Comparison of ENCODE assay signal across 1 cellular context in the genomic region with DNA sequence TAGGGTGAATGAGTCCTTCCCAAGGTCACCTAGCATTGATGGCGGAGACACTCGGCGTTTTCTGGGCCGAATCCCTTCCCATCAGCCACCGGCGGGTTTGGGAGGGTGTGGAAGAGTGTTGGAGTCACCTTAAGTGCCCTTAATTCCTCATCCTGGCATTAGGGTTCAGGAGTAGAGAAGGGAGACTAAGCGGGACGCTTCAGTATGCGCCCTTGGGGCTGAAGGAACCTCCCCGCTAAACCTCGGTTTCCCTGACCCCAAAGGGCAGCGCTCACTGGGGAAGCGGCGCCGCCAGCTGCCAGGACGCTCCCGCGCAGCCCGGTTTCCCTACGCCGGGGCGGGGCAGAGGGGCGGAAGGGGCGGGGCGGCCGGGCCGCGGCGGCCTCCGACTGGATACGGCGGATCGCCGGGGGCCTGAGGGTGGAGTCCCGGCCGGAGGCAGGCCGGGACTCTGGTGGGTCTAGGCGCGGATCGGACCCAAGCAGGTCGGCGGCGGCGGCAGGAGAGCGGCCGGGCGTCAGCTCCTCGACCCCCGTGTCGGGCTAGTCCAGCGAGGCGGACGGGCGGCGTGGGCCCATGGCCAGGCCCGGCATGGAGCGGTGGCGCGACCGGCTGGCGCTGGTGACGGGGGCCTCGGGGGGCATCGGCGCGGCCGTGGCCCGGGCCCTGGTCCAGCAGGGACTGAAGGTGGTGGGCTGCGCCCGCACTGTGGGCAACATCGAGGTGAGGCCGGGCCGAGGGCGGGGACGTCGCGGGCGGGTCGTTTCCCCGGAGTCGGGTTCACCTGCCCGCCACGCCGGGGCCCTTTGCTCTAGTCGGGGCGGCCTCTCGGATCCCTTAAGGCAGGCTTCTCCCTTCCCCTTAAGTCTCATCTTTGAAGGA.
TF ChIP-seq lines count a peak whose summit lies in the region.

A gene with protein sequence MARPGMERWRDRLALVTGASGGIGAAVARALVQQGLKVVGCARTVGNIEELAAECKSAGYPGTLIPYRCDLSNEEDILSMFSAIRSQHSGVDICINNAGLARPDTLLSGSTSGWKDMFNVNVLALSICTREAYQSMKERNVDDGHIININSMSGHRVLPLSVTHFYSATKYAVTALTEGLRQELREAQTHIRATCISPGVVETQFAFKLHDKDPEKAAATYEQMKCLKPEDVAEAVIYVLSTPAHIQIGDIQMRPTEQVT (plus strand): TSS at position 446 of the 882 bp plus-strand sequence. CDS start 131 bp downstream, at position 577.

TF ChIP-seq in K562, 482 proteins besides CTCF, POLR2A, EP300 and RAD21 (continued from another document and continues in another):
- TF ChIP-seq, protein P1, sequence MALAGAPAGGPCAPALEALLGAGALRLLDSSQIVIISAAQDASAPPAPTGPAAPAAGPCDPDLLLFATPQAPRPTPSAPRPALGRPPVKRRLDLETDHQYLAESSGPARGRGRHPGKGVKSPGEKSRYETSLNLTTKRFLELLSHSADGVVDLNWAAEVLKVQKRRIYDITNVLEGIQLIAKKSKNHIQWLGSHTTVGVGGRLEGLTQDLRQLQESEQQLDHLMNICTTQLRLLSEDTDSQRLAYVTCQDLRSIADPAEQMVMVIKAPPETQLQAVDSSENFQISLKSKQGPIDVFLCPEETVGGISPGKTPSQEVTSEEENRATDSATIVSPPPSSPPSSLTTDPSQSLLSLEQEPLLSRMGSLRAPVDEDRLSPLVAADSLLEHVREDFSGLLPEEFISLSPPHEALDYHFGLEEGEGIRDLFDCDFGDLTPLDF (CRISPR knock-in tag; IDR thresholded peaks at IDR 0.05): 0 out of 2 replicates have a peak, but pooled peaks have one; percentile 39
- TF ChIP-seq HMGN3 (IDR thresholded peaks at IDR 0.05; ENCODE audit: borderline replicate concordance, extremely low read depth, insufficient read length, low read depth, low read length): peak; percentile 62
- TF ChIP-seq PCBP1 (IDR thresholded peaks at IDR 0.05; ENCODE audit: low read depth, low read length, poor library complexity, severe bottlenecking): no peak
- TF ChIP-seq ZNF668 (CRISPR knock-in tag; IDR thresholded peaks at IDR 0.05): no peak
- no peak for TF ChIP-seq THRAP3 (IDR thresholded peaks at IDR 0.05; ENCODE audit: borderline replicate concordance)
- no peak for TF ChIP-seq MYBL2 (IDR thresholded peaks at IDR 0.05; ENCODE audit: low read depth)
- TF ChIP-seq MYBL2 (CRISPR knock-in tag; IDR thresholded peaks at IDR 0.05; ENCODE audit: borderline replicate concordance): no peak
- no peak for TF ChIP-seq BACH1 (tag; IDR thresholded peaks at IDR 0.05)
- no peak for TF ChIP-seq CSDE1 (IDR thresholded peaks at IDR 0.05)
- TF ChIP-seq ZKSCAN1 (IDR thresholded peaks at IDR 0.05; ENCODE audit: low read depth, low read length): no peak
- TF ChIP-seq HDAC8 (tag; IDR thresholded peaks at IDR 0.05): 0 out of 2 replicates have a peak, but pooled peaks have one; percentile 25
- TF ChIP-seq FOXP1 (CRISPR knock-in tag; IDR thresholded peaks at IDR 0.05): no peak
- no peak for TF ChIP-seq KAT2B (IDR thresholded peaks at IDR 0.05; ENCODE audit: low read depth, low read length)
- TF ChIP-seq, protein P2, sequence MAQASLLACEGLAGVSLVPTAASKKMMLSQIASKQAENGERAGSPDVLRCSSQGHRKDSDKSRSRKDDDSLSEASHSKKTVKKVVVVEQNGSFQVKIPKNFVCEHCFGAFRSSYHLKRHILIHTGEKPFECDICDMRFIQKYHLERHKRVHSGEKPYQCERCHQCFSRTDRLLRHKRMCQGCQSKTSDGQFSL (CRISPR knock-in tag; IDR thresholded peaks at IDR 0.05): no peak
- TF ChIP-seq, protein P2 (tag; IDR thresholded peaks at IDR 0.05): no peak
- TF ChIP-seq, protein P3, sequence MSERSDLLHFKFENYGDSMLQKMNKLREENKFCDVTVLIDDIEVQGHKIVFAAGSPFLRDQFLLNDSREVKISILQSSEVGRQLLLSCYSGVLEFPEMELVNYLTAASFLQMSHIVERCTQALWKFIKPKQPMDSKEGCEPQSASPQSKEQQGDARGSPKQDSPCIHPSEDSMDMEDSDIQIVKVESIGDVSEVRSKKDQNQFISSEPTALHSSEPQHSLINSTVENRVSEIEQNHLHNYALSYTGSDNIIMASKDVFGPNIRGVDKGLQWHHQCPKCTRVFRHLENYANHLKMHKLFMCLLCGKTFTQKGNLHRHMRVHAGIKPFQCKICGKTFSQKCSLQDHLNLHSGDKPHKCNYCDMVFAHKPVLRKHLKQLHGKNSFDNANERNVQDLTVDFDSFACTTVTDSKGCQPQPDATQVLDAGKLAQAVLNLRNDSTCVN (CRISPR knock-in tag; IDR thresholded peaks at IDR 0.05): no peak
- no peak for TF ChIP-seq FOSL1 (tag; conservative IDR thresholded peaks at IDR 0.05)
- no peak for TF ChIP-seq BHLHE40 (IDR thresholded peaks at IDR 0.05; ENCODE audit: low read length)
- TF ChIP-seq ZNF778 (CRISPR knock-in tag; IDR thresholded peaks at IDR 0.05): no peak
- peak; percentile 92 for TF ChIP-seq POLR2G (IDR thresholded peaks at IDR 0.05; ENCODE audit: low read depth, low read length)
- no peak for TF ChIP-seq ETS2 (tag; IDR thresholded peaks at IDR 0.05; ENCODE audit: borderline replicate concordance, poor library complexity, severe bottlenecking)
- TF ChIP-seq ZBTB7A (IDR thresholded peaks at IDR 0.05; ENCODE audit: borderline replicate concordance, control insufficient read depth, low read depth, low read length): peak; percentile 65; the same call in 1 of the 2 replicates
- TF ChIP-seq, protein P4, sequence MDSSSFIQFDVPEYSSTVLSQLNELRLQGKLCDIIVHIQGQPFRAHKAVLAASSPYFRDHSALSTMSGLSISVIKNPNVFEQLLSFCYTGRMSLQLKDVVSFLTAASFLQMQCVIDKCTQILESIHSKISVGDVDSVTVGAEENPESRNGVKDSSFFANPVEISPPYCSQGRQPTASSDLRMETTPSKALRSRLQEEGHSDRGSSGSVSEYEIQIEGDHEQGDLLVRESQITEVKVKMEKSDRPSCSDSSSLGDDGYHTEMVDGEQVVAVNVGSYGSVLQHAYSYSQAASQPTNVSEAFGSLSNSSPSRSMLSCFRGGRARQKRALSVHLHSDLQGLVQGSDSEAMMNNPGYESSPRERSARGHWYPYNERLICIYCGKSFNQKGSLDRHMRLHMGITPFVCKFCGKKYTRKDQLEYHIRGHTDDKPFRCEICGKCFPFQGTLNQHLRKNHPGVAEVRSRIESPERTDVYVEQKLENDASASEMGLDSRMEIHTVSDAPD (CRISPR knock-in tag; IDR thresholded peaks at IDR 0.05): no peak
- TF ChIP-seq ZNF436 (CRISPR knock-in tag; IDR thresholded peaks at IDR 0.05): no peak
- TF ChIP-seq ZNF695 (CRISPR knock-in tag; IDR thresholded peaks at IDR 0.05): no peak
- TF ChIP-seq ZNF133 (CRISPR knock-in tag; IDR thresholded peaks at IDR 0.05): no peak
- TF ChIP-seq, protein P5, sequence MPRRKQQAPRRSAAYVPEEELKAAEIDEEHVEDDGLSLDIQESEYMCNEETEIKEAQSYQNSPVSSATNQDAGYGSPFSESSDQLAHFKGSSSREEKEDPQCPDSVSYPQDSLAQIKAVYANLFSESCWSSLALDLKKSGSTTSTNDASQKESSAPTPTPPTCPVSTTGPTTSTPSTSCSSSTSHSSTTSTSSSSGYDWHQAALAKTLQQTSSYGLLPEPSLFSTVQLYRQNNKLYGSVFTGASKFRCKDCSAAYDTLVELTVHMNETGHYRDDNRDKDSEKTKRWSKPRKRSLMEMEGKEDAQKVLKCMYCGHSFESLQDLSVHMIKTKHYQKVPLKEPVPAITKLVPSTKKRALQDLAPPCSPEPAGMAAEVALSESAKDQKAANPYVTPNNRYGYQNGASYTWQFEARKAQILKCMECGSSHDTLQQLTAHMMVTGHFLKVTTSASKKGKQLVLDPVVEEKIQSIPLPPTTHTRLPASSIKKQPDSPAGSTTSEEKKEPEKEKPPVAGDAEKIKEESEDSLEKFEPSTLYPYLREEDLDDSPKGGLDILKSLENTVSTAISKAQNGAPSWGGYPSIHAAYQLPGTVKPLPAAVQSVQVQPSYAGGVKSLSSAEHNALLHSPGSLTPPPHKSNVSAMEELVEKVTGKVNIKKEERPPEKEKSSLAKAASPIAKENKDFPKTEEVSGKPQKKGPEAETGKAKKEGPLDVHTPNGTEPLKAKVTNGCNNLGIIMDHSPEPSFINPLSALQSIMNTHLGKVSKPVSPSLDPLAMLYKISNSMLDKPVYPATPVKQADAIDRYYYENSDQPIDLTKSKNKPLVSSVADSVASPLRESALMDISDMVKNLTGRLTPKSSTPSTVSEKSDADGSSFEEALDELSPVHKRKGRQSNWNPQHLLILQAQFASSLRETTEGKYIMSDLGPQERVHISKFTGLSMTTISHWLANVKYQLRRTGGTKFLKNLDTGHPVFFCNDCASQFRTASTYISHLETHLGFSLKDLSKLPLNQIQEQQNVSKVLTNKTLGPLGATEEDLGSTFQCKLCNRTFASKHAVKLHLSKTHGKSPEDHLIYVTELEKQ (CRISPR knock-in tag; IDR thresholded peaks at IDR 0.05): no peak
- TF ChIP-seq, protein P6, sequence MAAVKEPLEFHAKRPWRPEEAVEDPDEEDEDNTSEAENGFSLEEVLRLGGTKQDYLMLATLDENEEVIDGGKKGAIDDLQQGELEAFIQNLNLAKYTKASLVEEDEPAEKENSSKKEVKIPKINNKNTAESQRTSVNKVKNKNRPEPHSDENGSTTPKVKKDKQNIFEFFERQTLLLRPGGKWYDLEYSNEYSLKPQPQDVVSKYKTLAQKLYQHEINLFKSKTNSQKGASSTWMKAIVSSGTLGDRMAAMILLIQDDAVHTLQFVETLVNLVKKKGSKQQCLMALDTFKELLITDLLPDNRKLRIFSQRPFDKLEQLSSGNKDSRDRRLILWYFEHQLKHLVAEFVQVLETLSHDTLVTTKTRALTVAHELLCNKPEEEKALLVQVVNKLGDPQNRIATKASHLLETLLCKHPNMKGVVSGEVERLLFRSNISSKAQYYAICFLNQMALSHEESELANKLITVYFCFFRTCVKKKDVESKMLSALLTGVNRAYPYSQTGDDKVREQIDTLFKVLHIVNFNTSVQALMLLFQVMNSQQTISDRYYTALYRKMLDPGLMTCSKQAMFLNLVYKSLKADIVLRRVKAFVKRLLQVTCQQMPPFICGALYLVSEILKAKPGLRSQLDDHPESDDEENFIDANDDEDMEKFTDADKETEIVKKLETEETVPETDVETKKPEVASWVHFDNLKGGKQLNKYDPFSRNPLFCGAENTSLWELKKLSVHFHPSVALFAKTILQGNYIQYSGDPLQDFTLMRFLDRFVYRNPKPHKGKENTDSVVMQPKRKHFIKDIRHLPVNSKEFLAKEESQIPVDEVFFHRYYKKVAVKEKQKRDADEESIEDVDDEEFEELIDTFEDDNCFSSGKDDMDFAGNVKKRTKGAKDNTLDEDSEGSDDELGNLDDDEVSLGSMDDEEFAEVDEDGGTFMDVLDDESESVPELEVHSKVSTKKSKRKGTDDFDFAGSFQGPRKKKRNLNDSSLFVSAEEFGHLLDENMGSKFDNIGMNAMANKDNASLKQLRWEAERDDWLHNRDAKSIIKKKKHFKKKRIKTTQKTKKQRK (IDR thresholded peaks at IDR 0.05; ENCODE audit: borderline replicate concordance, low read depth, low read length): no peak
- TF ChIP-seq LCOR (CRISPR knock-in tag; IDR thresholded peaks at IDR 0.05): no peak
- TF ChIP-seq PTTG1 (tag; IDR thresholded peaks at IDR 0.05; ENCODE audit: low read depth): no peak
- no peak for TF ChIP-seq HDAC6 (IDR thresholded peaks at IDR 0.05; ENCODE audit: low read depth, low read length)
- TF ChIP-seq, protein P7, sequence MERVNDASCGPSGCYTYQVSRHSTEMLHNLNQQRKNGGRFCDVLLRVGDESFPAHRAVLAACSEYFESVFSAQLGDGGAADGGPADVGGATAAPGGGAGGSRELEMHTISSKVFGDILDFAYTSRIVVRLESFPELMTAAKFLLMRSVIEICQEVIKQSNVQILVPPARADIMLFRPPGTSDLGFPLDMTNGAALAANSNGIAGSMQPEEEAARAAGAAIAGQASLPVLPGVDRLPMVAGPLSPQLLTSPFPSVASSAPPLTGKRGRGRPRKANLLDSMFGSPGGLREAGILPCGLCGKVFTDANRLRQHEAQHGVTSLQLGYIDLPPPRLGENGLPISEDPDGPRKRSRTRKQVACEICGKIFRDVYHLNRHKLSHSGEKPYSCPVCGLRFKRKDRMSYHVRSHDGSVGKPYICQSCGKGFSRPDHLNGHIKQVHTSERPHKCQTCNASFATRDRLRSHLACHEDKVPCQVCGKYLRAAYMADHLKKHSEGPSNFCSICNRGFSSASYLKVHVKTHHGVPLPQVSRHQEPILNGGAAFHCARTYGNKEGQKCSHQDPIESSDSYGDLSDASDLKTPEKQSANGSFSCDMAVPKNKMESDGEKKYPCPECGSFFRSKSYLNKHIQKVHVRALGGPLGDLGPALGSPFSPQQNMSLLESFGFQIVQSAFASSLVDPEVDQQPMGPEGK (CRISPR knock-in tag; IDR thresholded peaks at IDR 0.05; ENCODE audit: borderline replicate concordance): no peak
- no peak for TF ChIP-seq TSC22D4 (tag; IDR thresholded peaks at IDR 0.05)
- TF ChIP-seq ELF4 (CRISPR knock-in tag; IDR thresholded peaks at IDR 0.05): no peak
- peak; percentile 71 for TF ChIP-seq CCNT2 (IDR thresholded peaks at IDR 0.05; ENCODE audit: borderline replicate concordance, extremely low read depth, insufficient read length, low read depth, low read length)
- TF ChIP-seq, protein P8, sequence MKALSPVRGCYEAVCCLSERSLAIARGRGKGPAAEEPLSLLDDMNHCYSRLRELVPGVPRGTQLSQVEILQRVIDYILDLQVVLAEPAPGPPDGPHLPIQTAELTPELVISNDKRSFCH (CRISPR knock-in tag; IDR thresholded peaks at IDR 0.05): no peak
- TF ChIP-seq, protein P8 (tag; IDR thresholded peaks at IDR 0.05): no peak
- TF ChIP-seq ZC3H11A (IDR thresholded peaks at IDR 0.05; ENCODE audit: low read depth, low read length): no peak
- TF ChIP-seq, protein P9, sequence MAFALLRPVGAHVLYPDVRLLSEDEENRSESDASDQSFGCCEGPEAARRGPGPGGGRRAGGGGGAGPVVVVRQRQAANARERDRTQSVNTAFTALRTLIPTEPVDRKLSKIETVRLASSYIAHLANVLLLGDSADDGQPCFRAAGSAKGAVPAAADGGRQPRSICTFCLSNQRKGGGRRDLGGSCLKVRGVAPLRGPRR (CRISPR knock-in tag; IDR thresholded peaks at IDR 0.05): no peak
- no peak for TF ChIP-seq CBX2 (IDR thresholded peaks at IDR 0.05; ENCODE audit: insufficient read depth, low read length, poor library complexity, severe bottlenecking)
